Comparison of ENCODE assay signal across 1 cellular context in the genomic region with DNA sequence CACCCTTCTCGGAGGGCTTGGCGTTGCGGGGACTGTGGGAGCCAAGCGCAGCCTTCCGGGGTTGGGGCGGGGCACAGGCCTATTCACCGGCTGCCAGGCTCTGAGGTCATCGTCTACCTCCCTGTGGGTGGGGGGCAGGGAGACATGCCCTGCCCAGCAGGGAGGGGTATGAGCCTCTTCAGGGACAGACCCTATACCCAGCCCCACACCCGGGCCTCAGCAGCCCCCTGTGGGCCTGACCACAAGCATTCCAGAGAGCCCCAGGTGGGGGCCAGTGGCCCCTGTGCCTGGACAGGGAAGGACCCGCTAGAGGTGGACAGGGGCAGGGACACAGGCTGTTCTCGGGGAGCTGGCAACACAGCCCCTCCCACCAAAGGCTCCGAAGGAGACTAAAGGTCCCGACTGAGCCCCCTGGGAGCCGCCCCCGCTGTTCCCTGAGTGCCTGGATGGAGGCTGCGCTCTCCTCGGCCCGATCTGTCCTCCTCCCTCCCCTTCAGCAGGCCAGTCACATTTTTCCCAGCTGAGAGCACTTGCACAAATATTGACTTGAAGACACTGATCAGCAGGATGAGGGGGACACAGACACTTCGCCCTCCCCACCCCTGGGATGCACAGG.
TF ChIP-seq lines count a peak whose summit lies in the region.

No MANE protein-coding gene starts in this region.

TF ChIP-seq in HepG2, 621 proteins besides CTCF, POLR2A, EP300 and RAD21 (continued from another document):
- TF ChIP-seq, protein P1, sequence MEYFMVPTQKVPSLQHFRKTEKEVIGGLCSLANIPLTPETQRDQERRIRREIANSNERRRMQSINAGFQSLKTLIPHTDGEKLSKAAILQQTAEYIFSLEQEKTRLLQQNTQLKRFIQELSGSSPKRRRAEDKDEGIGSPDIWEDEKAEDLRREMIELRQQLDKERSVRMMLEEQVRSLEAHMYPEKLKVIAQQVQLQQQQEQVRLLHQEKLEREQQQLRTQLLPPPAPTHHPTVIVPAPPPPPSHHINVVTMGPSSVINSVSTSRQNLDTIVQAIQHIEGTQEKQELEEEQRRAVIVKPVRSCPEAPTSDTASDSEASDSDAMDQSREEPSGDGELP (IDR thresholded peaks at IDR 0.05; ENCODE audit: borderline replicate concordance, low read depth): peak; percentile 73; the same call in 1 of the 2 replicates
- TF ChIP-seq ARID2 (CRISPR knock-in tag; IDR thresholded peaks at IDR 0.05; ENCODE audit: borderline replicate concordance) (no peak), LCORL (IDR thresholded peaks at IDR 0.05) (no peak), LCORL (CRISPR knock-in tag; IDR thresholded peaks at IDR 0.05) (0 out of 2 replicates have a peak, but pooled peaks have one; percentile 25)
